In genomic region chr17:66713533-66714042, GRCh38 we compare ENCODE assay signal across 9 cellular contexts.
DNase-seq lines count a peak whose midpoint lies in the region; ATAC-seq and TF ChIP-seq lines count a peak whose summit lies in the region.
"Had no signal": no experiment of that assay in that cellular context is flagged by ENCODE, and none has a peak within 500 bp of the region (broad histone marks: within the 10 kb centered on the region; RNA-seq: fewer than 3 reads in every experiment).

No MANE protein-coding gene starts in this region.

- H3K27ac Mint-ChIP-seq in endodermal cell = no peak overlapping the region

- H3K27me3 ChIP-seq in endodermal cell (ENCODE audit: control insufficient read depth, insufficient read depth, low read length, poor library complexity, severe bottlenecking) (no peaks in the 10 kb centered on the region), BE2C (no peaks in the 10 kb centered on the region)

- 90 to 92% methylated on average over 6 of the region's 6 CpGs for WGBS in endodermal cell (ENCODE audit: insufficient coverage in 1 of 2, insufficient read length in 1 of 2), 2 experiments

- H3K4me1 ChIP-seq in endodermal cell (ENCODE audit: control insufficient read depth, insufficient read depth, low read length) = peaks cover 8% of the 10 kb centered on the region
- peaks cover 14% of the 10 kb centered on the region for H3K4me1 ChIP-seq in BE2C

- H3K4me3 ChIP-seq in endodermal cell (ENCODE audit: low read length) (no peak overlapping the region), BE2C (ENCODE audit: low read depth, low read length) (no peak overlapping the region)

- TF ChIP-seq CTCF in GM13976 (IDR thresholded peaks at IDR 0.05; ENCODE audit: borderline replicate concordance, control extremely low read depth, extremely low read depth, insufficient read depth, missing control alignments) (no peak), endodermal cell (conservative IDR thresholded peaks at IDR 0.05) (no peak), BE2C (IDR thresholded peaks at IDR 0.05; ENCODE audit: low read depth, low read length) (no peak)

- H3K9me3 ChIP-seq in endodermal cell (ENCODE audit: control insufficient read depth, low read length) = no peaks in the 10 kb centered on the region
- no peaks in the 10 kb centered on the region for H3K9me3 ChIP-seq in BE2C

- H3K36me3 ChIP-seq in endodermal cell (ENCODE audit: control insufficient read depth, insufficient read depth, low read length) (no peaks in the 10 kb centered on the region), BE2C (no peaks in the 10 kb centered on the region; the same call in 1 of the 2 replicates)

- H3K9ac ChIP-seq in endodermal cell (ENCODE audit: extremely low read depth, low read length, poor library complexity, severe bottlenecking) = no peak overlapping the region

- peak; percentile 80 for ATAC-seq in GM19397 (IDR thresholded peaks at IDR 0.05; ENCODE audit: unreplicated experiment)
- peak; percentile 56 for ATAC-seq in HG03280 (IDR thresholded peaks at IDR 0.05; ENCODE audit: unreplicated experiment)

- H3K4me3 Mint-ChIP-seq in endodermal cell = no peak overlapping the region

- no peaks in the 10 kb centered on the region for H3K9me3 Mint-ChIP-seq in endodermal cell

- intact Hi-C loops in posterior cingulate gyrus (cut with DNase I) = no loop called here

- peak; percentile 67 for DNase-seq in GM13976 (ENCODE audit: low spot score)
- DNase-seq in endodermal cell = no peak
- DNase-seq in DMS 273 (lab: John Stamatoyannopoulos, UW; ENCODE audit: unreplicated experiment) = no peak
- DNase-seq in ecto neural progenitor cell (ENCODE audit: low spot score) = no peak
- DNase-seq in posterior cingulate gyrus = no peak
- DNase-seq in BE2C = no peak
- DNase-seq: midbrain had no signal

- in situ Hi-C loops in GM13976 (cut with MboI; ENCODE audit: low sequenced_read_pairs, unreplicated experiment) = loop anchor here (10.0 kb wide), 1 partner anchor 191 kb away; no protein-coding TSS in a partner anchor

- peaks cover 34% of the 10 kb centered on the region for H3K4me1 Mint-ChIP-seq in endodermal cell

- H3K27me3 Mint-ChIP-seq in endodermal cell (ENCODE audit: insufficient read depth) = no peaks in the 10 kb centered on the region

- peak overlapping the region; percentile 4 for H3K27ac ChIP-seq in endodermal cell (ENCODE audit: low read depth, low read length)

- H3K36me3 Mint-ChIP-seq in endodermal cell (ENCODE audit: low read depth) = no peaks in the 10 kb centered on the region
